26 cellular contexts compared by ENCODE assay signal in genomic region chr15:57681011-57681410, GRCh38.
"Had no signal": no experiment of that assay in that cellular context is flagged by ENCODE, and none has a peak within 500 bp of the region (broad histone marks: within the 10 kb centered on the region; RNA-seq: fewer than 3 reads in every experiment).

No MANE protein-coding gene starts in this region.

- H3K9me3 Mint-ChIP-seq: immature natural killer cell; natural killer cell treated with Interleukin-12 subunit alpha and Interleukin-12 subunit beta and Interleukin-15 and Interleukin-18, amount 100 ng/mL, for 72 hours had no signal

- DNase-seq: activated CD4-positive, alpha-beta T cell treated with anti-CD3 and anti-CD28 coated beads for 1 hour; activated CD8-positive, alpha-beta T cell treated with anti-CD3 and anti-CD28 coated beads, Interleukin-2, amount 10 ng/mL, durations not matched to agents 7 days and 5 days; activated effector memory CD4-positive, alpha-beta T cell treated with Interleukin-2 at 50 U/mL for 16 hours; activated naive CD4-positive, alpha-beta T cell treated with Interleukin-2 at 50 U/mL for 16 hours; anterior cingulate cortex; body of pancreas; cerebellar nuclear complex; colonic mucosa; dorsolateral prefrontal cortex; effector memory CD4-positive, alpha-beta T cell; erythroblast; hypothalamus; immature natural killer cell; kidney; lower lobe of right lung; mesendoderm; mucosa of descending colon; right lobe of liver; stimulated activated CD4-positive, alpha-beta T cell treated with anti-CD3 and anti-CD28 coated beads, Interleukin-4, amount 100 ng/mL, for 1 hour; stimulated activated naive CD8-positive, alpha-beta T cell treated with anti-CD3 and anti-CD28 coated beads, Interleukin-15, Interleukin-2, amounts not matched to agents 100 U/mL and 50 U/mL, for 24 hours; substantia nigra; thyroid gland had no signal

- ATAC-seq: activated CD8-positive, alpha-beta T cell treated with anti-CD3 and anti-CD28 coated beads, Interleukin-2, amount 10 ng/mL, durations not matched to agents 7 days and 5 days; body of pancreas; gastroesophageal sphincter; lower lobe of right lung; mucosa of descending colon; natural killer cell treated with Interleukin-12 subunit alpha and Interleukin-12 subunit beta and Interleukin-15 and Interleukin-18, amount 100 ng/mL, for 72 hours; right lobe of liver; stimulated activated naive CD8-positive, alpha-beta T cell treated with anti-CD3 and anti-CD28 coated beads, Interleukin-15, Interleukin-2, amounts not matched to agents 100 U/mL and 50 U/mL, for 24 hours; WTC11 had no signal

- H3K27me3 Mint-ChIP-seq: activated naive CD8-positive, alpha-beta T cell had no signal

- H3K4me1 Mint-ChIP-seq: WTC11 had no signal

- H3K4me3 ChIP-seq: body of pancreas, colonic mucosa, dorsolateral prefrontal cortex, gastroesophageal sphincter, lower lobe of right lung, mucosa of descending colon, right lobe of liver, thyroid gland had no signal

- H3K36me3 ChIP-seq: colonic mucosa, lower lobe of right lung, right lobe of liver, thyroid gland had no signal

- H3K4me1 ChIP-seq: colonic mucosa, lower lobe of right lung, right lobe of liver had no signal

- H3K4me3 Mint-ChIP-seq: activated CD8-positive, alpha-beta T cell treated with anti-CD3 and anti-CD28 coated beads, Interleukin-2, amount 10 ng/mL, durations not matched to agents 7 days and 5 days; activated naive CD8-positive, alpha-beta T cell; immature natural killer cell; natural killer cell treated with Interleukin-12 subunit alpha and Interleukin-12 subunit beta and Interleukin-15 and Interleukin-18, amount 100 ng/mL, for 72 hours; WTC11 had no signal

- H3K27ac Mint-ChIP-seq: activated CD8-positive, alpha-beta T cell treated with anti-CD3 and anti-CD28 coated beads, Interleukin-2, amount 10 ng/mL, durations not matched to agents 7 days and 5 days; activated naive CD8-positive, alpha-beta T cell; immature natural killer cell; natural killer cell treated with Interleukin-12 subunit alpha and Interleukin-12 subunit beta and Interleukin-15 and Interleukin-18, amount 100 ng/mL, for 72 hours; WTC11 had no signal

- H3K36me3 Mint-ChIP-seq: activated naive CD8-positive, alpha-beta T cell; immature natural killer cell; natural killer cell treated with Interleukin-12 subunit alpha and Interleukin-12 subunit beta and Interleukin-15 and Interleukin-18, amount 100 ng/mL, for 72 hours; WTC11 had no signal

- H3K27me3 ChIP-seq: body of pancreas, colonic mucosa, gastroesophageal sphincter, right lobe of liver, thyroid gland had no signal

- H3K9me3 ChIP-seq: body of pancreas, colonic mucosa, gastroesophageal sphincter, lower lobe of right lung, mucosa of descending colon, right lobe of liver, thyroid gland had no signal

- H3K27ac ChIP-seq: colonic mucosa, dorsolateral prefrontal cortex, gastroesophageal sphincter, lower lobe of right lung, right lobe of liver, thyroid gland had no signal
